In genomic region chr9:128835246-128836210, GRCh38 we compare ENCODE assay signal across 20 cellular contexts. TPM values are rescaled to one million over a fixed set of nuclear protein-coding genes. Genes with fewer than 3 reads are reported as not detected.
A peak's percentile ranks its signal among the peaks of the same experiment; 100 is the strongest.
DNase-seq lines count a peak whose midpoint lies in the region; ATAC-seq and TF ChIP-seq lines count a peak whose summit lies in the region.
"Had no signal": no experiment of that assay in that cellular context is flagged by ENCODE, and none has a peak within 500 bp of the region (broad histone marks: within the 10 kb centered on the region; RNA-seq: fewer than 3 reads in every experiment).

No MANE protein-coding gene starts in this region.

- 91 to 98% (median 94%) methylated on average over 13 to 28 of the region's 28 CpGs for WGBS in spleen, 5 donors

- DNase-seq in D341Med (ENCODE audit: low spot score) (peak; percentile 14), HuH-7 (ENCODE audit: low spot score) (peak; percentile 1), glutamatergic neuron (no peak), spleen (peak; percentile 57), Caco-2 (no peak), MG63 (no peak)
- no peak for DNase-seq in natural killer cell treated with Interleukin-12 subunit alpha and Interleukin-12 subunit beta and Interleukin-15 and Interleukin-18, amount 100 ng/mL, for 72 hours (ENCODE audit: low spot score)
- DNase-seq: CD4-positive, alpha-beta T cell; COR-L47; KG1; NCI-H1105; NCI-H146; NCI-H2029; NCI-H226; NCI-H510A treated with DMSO at 0.1 percent for 48 hours; NCI-H82; Peyer's patch; SW 1271; T-helper 2 cell had no signal

- H3K27me3 ChIP-seq in spleen (replicated peaks in 1 of 7) = no peaks in the 10 kb centered on the region
- no peaks in the 10 kb centered on the region for H3K27me3 ChIP-seq in Caco-2 (replicated peaks; ENCODE audit: control insufficient read depth, insufficient read depth, low read length)
- no peaks in the 10 kb centered on the region for H3K27me3 ChIP-seq in MG63
- H3K27me3 ChIP-seq: BLaER1, Peyer's patch had no signal

- H3K4me3 ChIP-seq in spleen = no peak overlapping the region
- no peak overlapping the region for H3K4me3 ChIP-seq in Caco-2 (ENCODE audit: low read depth, low read length)
- no peak overlapping the region for H3K4me3 ChIP-seq in MG63
- H3K4me3 ChIP-seq: BLaER1, Peyer's patch had no signal

- no peak for ATAC-seq in natural killer cell treated with Interleukin-12 subunit alpha and Interleukin-12 subunit beta and Interleukin-15 and Interleukin-18, amount 100 ng/mL, for 72 hours

- H3K36me3 Mint-ChIP-seq in glutamatergic neuron (ENCODE audit: unreplicated experiment) (no peaks in the 10 kb centered on the region), Caco-2 (ENCODE audit: insufficient read depth, unreplicated experiment) (peaks cover 12% of the 10 kb centered on the region)
- no peaks in the 10 kb centered on the region for H3K36me3 Mint-ChIP-seq in natural killer cell treated with Interleukin-12 subunit alpha and Interleukin-12 subunit beta and Interleukin-15 and Interleukin-18, amount 100 ng/mL, for 72 hours

- TF ChIP-seq CTCF in glutamatergic neuron (IDR thresholded peaks at IDR 0.05; ENCODE audit: partially characterized antibody, unreplicated experiment) = no peak
- TF ChIP-seq CTCF in spleen (IDR thresholded peaks at IDR 0.05 in 8 of 11, conservative IDR thresholded peaks at IDR 0.05 in 3 of 11) = no peak
- TF ChIP-seq CTCF in Caco-2 (IDR thresholded peaks at IDR 0.05; ENCODE audit: insufficient read depth in 1 of 2, low read depth in 1 of 2, low read length in 1 of 2, severe bottlenecking in 1 of 2, unreplicated experiment in 1 of 2) = no peak

- H3K4me1 ChIP-seq in spleen (peaks cover 0 to 2% (median 0%) of the 10 kb centered on the region in 6 donors), Caco-2 (peaks cover 20% of the 10 kb centered on the region)
- H3K4me1 ChIP-seq: BLaER1, Peyer's patch had no signal

- H3K9me3 Mint-ChIP-seq in glutamatergic neuron (ENCODE audit: unreplicated experiment) (peaks cover 2% of the 10 kb centered on the region), Caco-2 (ENCODE audit: unreplicated experiment) (no peaks in the 10 kb centered on the region)
- H3K9me3 Mint-ChIP-seq in natural killer cell treated with Interleukin-12 subunit alpha and Interleukin-12 subunit beta and Interleukin-15 and Interleukin-18, amount 100 ng/mL, for 72 hours = no peaks in the 10 kb centered on the region
- H3K9me3 Mint-ChIP-seq: CD4-positive, alpha-beta T cell had no signal

- no peaks in the 10 kb centered on the region for H3K27me3 Mint-ChIP-seq in glutamatergic neuron (ENCODE audit: unreplicated experiment)
- H3K27me3 Mint-ChIP-seq in natural killer cell treated with Interleukin-12 subunit alpha and Interleukin-12 subunit beta and Interleukin-15 and Interleukin-18, amount 100 ng/mL, for 72 hours = no peaks in the 10 kb centered on the region
- H3K27me3 Mint-ChIP-seq in Caco-2 (ENCODE audit: insufficient read depth, unreplicated experiment) = no peaks in the 10 kb centered on the region
- H3K27me3 Mint-ChIP-seq: CD4-positive, alpha-beta T cell had no signal

- H3K36me3 ChIP-seq in spleen (peaks cover 0 to 60% (median 6%) of the 10 kb centered on the region in 6 donors), Caco-2 (ENCODE audit: control insufficient read depth, insufficient read depth, low read length) (no peaks in the 10 kb centered on the region; the same call in none of the 2 replicates), MG63 (no peaks in the 10 kb centered on the region)
- H3K36me3 ChIP-seq: Peyer's patch had no signal

- intact Hi-C loops in spleen (cut with DNase I; ENCODE audit: low total_unique reads) = no loop called here
- intact Hi-C loops in Caco-2 (cut with micrococcal nuclease; ENCODE audit: unreplicated experiment) = no loop called here

- H3K27ac Mint-ChIP-seq in glutamatergic neuron (ENCODE audit: unreplicated experiment) (peak overlapping the region; percentile 59), Caco-2 (ENCODE audit: unreplicated experiment) (no peak overlapping the region)
- no peak overlapping the region for H3K27ac Mint-ChIP-seq in natural killer cell treated with Interleukin-12 subunit alpha and Interleukin-12 subunit beta and Interleukin-15 and Interleukin-18, amount 100 ng/mL, for 72 hours
- H3K27ac Mint-ChIP-seq: CD4-positive, alpha-beta T cell had no signal

- H3K27ac ChIP-seq in spleen = no peak overlapping the region
- H3K27ac ChIP-seq: BLaER1, Peyer's patch had no signal

- H3K9me3 ChIP-seq in spleen (no peaks in the 10 kb centered on the region), Caco-2 (no peaks in the 10 kb centered on the region), MG63 (no peaks in the 10 kb centered on the region)
- H3K9me3 ChIP-seq: BLaER1, Peyer's patch had no signal

- no TSS peak for BruUV-seq in Caco-2 (replicated peaks; lab: Mats Ljungman, UMichigan)

- H3K4me1 Mint-ChIP-seq in glutamatergic neuron (ENCODE audit: low read depth, unreplicated experiment) = no peaks in the 10 kb centered on the region
- peaks cover 0 to 4% of the 10 kb centered on the region in 2 donors for H3K4me1 Mint-ChIP-seq in natural killer cell treated with Interleukin-12 subunit alpha and Interleukin-12 subunit beta and Interleukin-15 and Interleukin-18, amount 100 ng/mL, for 72 hours (ENCODE audit: low read depth in 2 of 2)
- peaks cover 12% of the 10 kb centered on the region for H3K4me1 Mint-ChIP-seq in Caco-2 (ENCODE audit: low read depth, unreplicated experiment)

- H3K4me3 Mint-ChIP-seq in glutamatergic neuron (ENCODE audit: unreplicated experiment) (no peak overlapping the region), Caco-2 (ENCODE audit: unreplicated experiment) (no peak overlapping the region)
- no peak overlapping the region for H3K4me3 Mint-ChIP-seq in natural killer cell treated with Interleukin-12 subunit alpha and Interleukin-12 subunit beta and Interleukin-15 and Interleukin-18, amount 100 ng/mL, for 72 hours
- H3K4me3 Mint-ChIP-seq: CD4-positive, alpha-beta T cell had no signal

- CTCF ChIA-PET in Caco-2 (lab: Charles Lee) = no interaction called here

- TF ChIP-seq POLR2A in spleen (IDR thresholded peaks at IDR 0.05) = no peak

- POLR2A ChIA-PET in Caco-2 (lab: Charles Lee) = no interaction called here

RNA-seq across cellular contexts. Expression of gene SPOUT1, which starts 5.9 kb away (rescaled TPM):
- total RNA-seq in glutamatergic neuron (ENCODE audit: unreplicated experiment) (22.3 TPM), spleen (10 to 100 TPM; 34.9 to 54.3 (median 40.3) TPM), Caco-2 (2022) (76.2 and 88.0 TPM in 2 replicates)
- polyA plus RNA-seq in spleen = 10 to 100 TPM; 31.9 to 53.5 (median 37.5) TPM
- 100 to 1,000 TPM in 1 of 2 donors, 10 to 100 TPM in 1; 89.5 to 152 TPM for total RNA-seq in natural killer cell treated with Interleukin-12 subunit alpha and Interleukin-12 subunit beta and Interleukin-15 and Interleukin-18, amount 100 ng/mL, for 72 hours
- total RNA-seq in MG63 (2014; rRNA removed; shearing (Covaris generic); ENCODE audit: low replicate concordance) = 9.8 and 36.3 TPM in 2 replicates

RNA-seq across cellular contexts. Expression of gene ENDOG, which starts 17.2 kb away (rescaled TPM):
- 35.9 TPM for total RNA-seq in glutamatergic neuron (ENCODE audit: unreplicated experiment)
- total RNA-seq in spleen = 10 to 100 TPM in 5 of 7 donors, 1 to 10 TPM in 2; 9.6 to 16.9 (median 12.9) TPM
- 10 to 100 TPM; 13.3 to 16.2 (median 15.4) TPM for polyA plus RNA-seq in spleen
- 10 to 100 TPM; 18.4 to 23.7 TPM for total RNA-seq in natural killer cell treated with Interleukin-12 subunit alpha and Interleukin-12 subunit beta and Interleukin-15 and Interleukin-18, amount 100 ng/mL, for 72 hours
- 25.9 and 30.0 TPM in 2 replicates for total RNA-seq in Caco-2 (2022)
- 11.9 and 19.7 TPM in 2 replicates for total RNA-seq in MG63 (2014; rRNA removed; shearing (Covaris generic); ENCODE audit: low replicate concordance)

RNA-seq across cellular contexts. Expression of gene KYAT1, which starts 46.2 kb away (rescaled TPM):
- 19.5 TPM for total RNA-seq in glutamatergic neuron (ENCODE audit: unreplicated experiment)
- total RNA-seq in spleen = 1 to 10 TPM; 4.7 to 8.7 (median 6.4) TPM
- polyA plus RNA-seq in spleen = 10 to 100 TPM in 1 of 3 donors, 1 to 10 TPM in 2; 6.6 to 19.9 (median 7.9) TPM
- total RNA-seq in natural killer cell treated with Interleukin-12 subunit alpha and Interleukin-12 subunit beta and Interleukin-15 and Interleukin-18, amount 100 ng/mL, for 72 hours = 10 to 100 TPM in 1 of 2 donors, 1 to 10 TPM in 1; 6.7 to 19.9 TPM
- total RNA-seq in Caco-2 (2022) = 6.9 and 7.8 TPM in 2 replicates
- total RNA-seq in MG63 (2014; rRNA removed; shearing (Covaris generic); ENCODE audit: low replicate concordance) = 9.6 and 17.8 TPM in 2 replicates

RNA-seq across cellular contexts. Expression of gene LRRC8A, which starts 46.4 kb away (rescaled TPM):
- total RNA-seq in glutamatergic neuron (ENCODE audit: unreplicated experiment) = 93.0 TPM
- 10 to 100 TPM; 22.8 to 59.0 (median 39.1) TPM for total RNA-seq in spleen
- polyA plus RNA-seq in spleen = 10 to 100 TPM in 1 of 3 donors, 1 to 10 TPM in 2; 3.5 to 10.3 (median 5.8) TPM
- 10 to 100 TPM; 25.6 to 28.2 TPM for total RNA-seq in natural killer cell treated with Interleukin-12 subunit alpha and Interleukin-12 subunit beta and Interleukin-15 and Interleukin-18, amount 100 ng/mL, for 72 hours
- 21.9 and 22.4 TPM in 2 replicates for total RNA-seq in Caco-2 (2022)
- 13.8 and 19.1 TPM in 2 replicates for total RNA-seq in MG63 (2014; rRNA removed; shearing (Covaris generic); ENCODE audit: low replicate concordance)

RNA-seq across cellular contexts. Expression of gene TBC1D13, which starts 48.5 kb away (rescaled TPM):
- total RNA-seq in glutamatergic neuron (ENCODE audit: unreplicated experiment) = 25.6 TPM
- 10 to 100 TPM; 19.9 to 34.2 (median 27.7) TPM for total RNA-seq in spleen
- 10 to 100 TPM; 10.8 to 19.6 (median 16.8) TPM for polyA plus RNA-seq in spleen
- 10 to 100 TPM; 25.9 to 33.4 TPM for total RNA-seq in natural killer cell treated with Interleukin-12 subunit alpha and Interleukin-12 subunit beta and Interleukin-15 and Interleukin-18, amount 100 ng/mL, for 72 hours
- 35.6 and 39.9 TPM in 2 replicates for total RNA-seq in Caco-2 (2022)
- 1.8 and 2.0 TPM in 2 replicates for total RNA-seq in MG63 (2014; rRNA removed; shearing (Covaris generic); ENCODE audit: low replicate concordance)

Comparison
In these comparisons a context has a peak if more than half of its experiments do, and no peak if none do; other contexts are left out.
1. DNase-seq: peak in D341Med (single experiment), HuH-7 (single experiment) and spleen (single experiment); none in glutamatergic neuron (single experiment), natural killer cell treated with Interleukin-12 subunit alpha and Interleukin-12 subunit beta and Interleukin-15 and Interleukin-18, amount 100 ng/mL, for 72 hours (single experiment), Caco-2 (0 of 2) and MG63 (single experiment).